In genomic region chr19:1406818-1407661, GRCh38 we compare ENCODE assay signal across 8 cellular contexts. TPM values are rescaled to one million over a fixed set of nuclear protein-coding genes. Genes with fewer than 3 reads are reported as not detected.
DNase-seq lines count a peak whose midpoint lies in the region; ATAC-seq lines count a peak whose summit lies in the region.

Gene DAZAP1 (plus strand): TSS chr19:1407586. CDS start chr19:1407774, 188 bp downstream.

- H3K9me3 Mint-ChIP-seq in CD8-positive, alpha-beta memory T cell: no peaks in the 10 kb centered on the region

- no peaks in the 10 kb centered on the region for H3K9me3 ChIP-seq in CD8-positive, alpha-beta memory T cell (ENCODE audit: low read length)

- peaks cover 0 to 24% (median 3%) of the 10 kb centered on the region in 3 donors for H3K36me3 Mint-ChIP-seq in CD8-positive, alpha-beta memory T cell

- POLR2A ChIA-PET in CD8-positive, alpha-beta memory T cell (lab: Charles Lee): no interaction called here

- DNase-seq in CD8-positive, alpha-beta memory T cell: peak; percentile 99 to 100 (median 99)
- DNase-seq in HS-5 (ENCODE audit: low read depth): peak; percentile 82
- DNase-seq in NK-92 (lab: John Stamatoyannopoulos, UW; ENCODE audit: unreplicated experiment): peak; percentile 89
- DNase-seq in activated CD8-positive, alpha-beta memory T cell treated with anti-CD3 and anti-CD28 coated beads for 24 hours: peak; percentile 100
- peak; percentile 99 for DNase-seq in effector CD8-positive, alpha-beta T cell (lab: John Stamatoyannopoulos, UW)
- DNase-seq in medulla oblongata (ENCODE audit: extremely low spot score): peak; percentile 98
- DNase-seq in stimulated activated CD8-positive, alpha-beta memory T cell treated with anti-CD3 and anti-CD28 coated beads, Interleukin-12 subunit alpha, Interleukin-12 subunit beta, amount 100 ng/mL, for 1 hour (ENCODE audit: low read depth): peak; percentile 99

- peak within 1 kb of the TSS; percentile 68 to 97 (median 82) for H3K27ac Mint-ChIP-seq in CD8-positive, alpha-beta memory T cell

- peaks cover 47% of the 10 kb centered on the region for H3K4me1 ChIP-seq in CD8-positive, alpha-beta memory T cell (ENCODE audit: insufficient read depth, low read length)

- peaks cover 41 to 47% (median 42%) of the 10 kb centered on the region in 3 donors for H3K4me1 Mint-ChIP-seq in CD8-positive, alpha-beta memory T cell

- H3K4me3 Mint-ChIP-seq in CD8-positive, alpha-beta memory T cell: peak within 1 kb of the TSS; percentile 86 to 95 (median 93)

- ATAC-seq in GM19467 (IDR thresholded peaks at IDR 0.05; ENCODE audit: unreplicated experiment): peak; percentile 73

- CTCF ChIA-PET in CD8-positive, alpha-beta memory T cell (lab: Charles Lee): no interaction called here

- H3K27me3 Mint-ChIP-seq in CD8-positive, alpha-beta memory T cell: peaks cover 5 to 10% of the 10 kb centered on the region in 2 donors

- H3K27me3 ChIP-seq in CD8-positive, alpha-beta memory T cell (ENCODE audit: insufficient read depth, low read length, poor library complexity, severe bottlenecking): no peaks in the 10 kb centered on the region

- H3K36me3 ChIP-seq in CD8-positive, alpha-beta memory T cell (ENCODE audit: insufficient read depth, low read length): peaks cover 4% of the 10 kb centered on the region

- H3K4me3 ChIP-seq in CD8-positive, alpha-beta memory T cell (ENCODE audit: low read length): peak within 1 kb of the TSS; percentile 90

- peak within 1 kb of the TSS; percentile 87 for H3K27ac ChIP-seq in CD8-positive, alpha-beta memory T cell (ENCODE audit: low read depth, low read length)

RNA-seq across cellular contexts. Expression of gene DAZAP1, which starts in this region (rescaled TPM):
- 100 to 1,000 TPM; 253 TPM for total RNA-seq in CD8-positive, alpha-beta memory T cell
- polyA plus RNA-seq in CD8-positive, alpha-beta memory T cell: 7.7 TPM

Comparison
In these comparisons a context has a peak if more than half of its experiments do, and no peak if none do; other contexts are left out.
1. Peak in every context shown above with its lines: DNase-seq, ATAC-seq, H3K4me3 ChIP-seq and H3K27ac ChIP-seq.